In genomic region chr3:47803478-47804025, GRCh38 we compare ENCODE assay signal across 8 cellular contexts. TPM values are rescaled to one million over a fixed set of nuclear protein-coding genes. Genes with fewer than 3 reads are reported as not detected.
DNase-seq lines count a peak whose midpoint lies in the region; ATAC-seq and TF ChIP-seq lines count a peak whose summit lies in the region.

No MANE protein-coding gene starts in this region.

- ATAC-seq in activated B cell treated with CpG ODN at 0.5 μM for 24 hours (ENCODE audit: low read depth) (no peak), HG02588 (IDR thresholded peaks at IDR 0.05; ENCODE audit: unreplicated experiment) (no peak), HG02623 (IDR thresholded peaks at IDR 0.05; ENCODE audit: unreplicated experiment) (no peak)
- ATAC-seq in stimulated activated naive CD8-positive, alpha-beta T cell treated with anti-CD3 and anti-CD28 coated beads, Interleukin-15, amount 100 ng/mL, for 72 hours = no peak

- CTCF ChIA-PET in activated B cell treated with CpG ODN at 0.5 μM for 24 hours (lab: Charles Lee) = no interaction called here

- peaks cover 18% of the 10 kb centered on the region for H3K4me1 Mint-ChIP-seq in activated naive CD4-positive, alpha-beta T cell treated with anti-CD3 and anti-CD28 coated beads, Interleukin-2, amount 50 U/mL, for 24 hours
- H3K4me1 Mint-ChIP-seq in activated B cell treated with CpG ODN at 0.5 μM for 24 hours = peaks cover 20% of the 10 kb centered on the region
- peaks cover 24% of the 10 kb centered on the region for H3K4me1 Mint-ChIP-seq in stimulated activated naive CD8-positive, alpha-beta T cell treated with anti-CD3 and anti-CD28 coated beads, Interleukin-15, amount 100 ng/mL, for 72 hours

- no peaks in the 10 kb centered on the region for H3K27me3 ChIP-seq in iPS DF 6.9 (ENCODE audit: control insufficient read depth, insufficient read depth, low read length)

- WGBS in iPS DF 6.9 (ENCODE audit: insufficient coverage, insufficient read length) = no CpG with 5 or more reads among the region's 20 CpGs

- peak overlapping the region; percentile 92 for H3K27ac Mint-ChIP-seq in activated naive CD4-positive, alpha-beta T cell treated with anti-CD3 and anti-CD28 coated beads, Interleukin-2, amount 50 U/mL, for 24 hours
- H3K27ac Mint-ChIP-seq in activated B cell treated with CpG ODN at 0.5 μM for 24 hours = peak overlapping the region; percentile 92
- peak overlapping the region; percentile 97 for H3K27ac Mint-ChIP-seq in stimulated activated naive CD8-positive, alpha-beta T cell treated with anti-CD3 and anti-CD28 coated beads, Interleukin-15, amount 100 ng/mL, for 72 hours

- no peaks in the 10 kb centered on the region for H3K4me1 ChIP-seq in iPS DF 6.9 (ENCODE audit: control insufficient read depth, insufficient read depth, low read length)

- intact Hi-C loops in activated B cell treated with CpG ODN at 0.5 μM for 24 hours (cut with micrococcal nuclease) = loop anchor here (1.0 kb wide), 5 partner anchors 14 to 290 kb away; partner anchors contain the start of genes ELP6 and SMARCC1

- H3K36me3 ChIP-seq in iPS DF 6.9 (ENCODE audit: control insufficient read depth, insufficient read depth, low read length) = 0 out of 2 replicates have a peak, but pooled peaks cover 4% of the 10 kb centered on the region

- no peak overlapping the region for H3K27ac ChIP-seq in iPS DF 6.9 (ENCODE audit: low read length)

- DNase-seq in activated naive CD4-positive, alpha-beta T cell treated with Interleukin-2 at 50 U/mL for 16 hours = no peak
- no peak for DNase-seq in activated B cell treated with CpG ODN at 0.5 μM for 24 hours
- no peak for DNase-seq in iPS DF 6.9 (ENCODE audit: low read depth, low spot score)
- no peak for DNase-seq in stimulated activated naive CD8-positive, alpha-beta T cell treated with anti-CD3 and anti-CD28 coated beads, Interleukin-15, amount 100 ng/mL, for 72 hours
- DNase-seq in occipital lobe (lab: John Stamatoyannopoulos, UW) = no peak

- H3K9me3 ChIP-seq in iPS DF 6.9 (ENCODE audit: control insufficient read depth, insufficient read depth, low read length) = no peaks in the 10 kb centered on the region

- peak overlapping the region; percentile 89 for H3K4me3 ChIP-seq in iPS DF 6.9 (ENCODE audit: low read length)

- H3K9me3 Mint-ChIP-seq in activated naive CD4-positive, alpha-beta T cell treated with anti-CD3 and anti-CD28 coated beads, Interleukin-2, amount 50 U/mL, for 24 hours = no peaks in the 10 kb centered on the region
- H3K9me3 Mint-ChIP-seq in activated B cell treated with CpG ODN at 0.5 μM for 24 hours = no peaks in the 10 kb centered on the region
- no peaks in the 10 kb centered on the region for H3K9me3 Mint-ChIP-seq in stimulated activated naive CD8-positive, alpha-beta T cell treated with anti-CD3 and anti-CD28 coated beads, Interleukin-15, amount 100 ng/mL, for 72 hours

- POLR2A ChIA-PET in activated B cell treated with CpG ODN at 0.5 μM for 24 hours (lab: Charles Lee) = no interaction called here

- H3K27me3 Mint-ChIP-seq in activated naive CD4-positive, alpha-beta T cell treated with anti-CD3 and anti-CD28 coated beads, Interleukin-2, amount 50 U/mL, for 24 hours = no peaks in the 10 kb centered on the region
- no peaks in the 10 kb centered on the region for H3K27me3 Mint-ChIP-seq in activated B cell treated with CpG ODN at 0.5 μM for 24 hours
- no peaks in the 10 kb centered on the region for H3K27me3 Mint-ChIP-seq in stimulated activated naive CD8-positive, alpha-beta T cell treated with anti-CD3 and anti-CD28 coated beads, Interleukin-15, amount 100 ng/mL, for 72 hours

- no peaks in the 10 kb centered on the region for H3K36me3 Mint-ChIP-seq in activated naive CD4-positive, alpha-beta T cell treated with anti-CD3 and anti-CD28 coated beads, Interleukin-2, amount 50 U/mL, for 24 hours
- H3K36me3 Mint-ChIP-seq in activated B cell treated with CpG ODN at 0.5 μM for 24 hours (ENCODE audit: low read depth) = peaks cover 13% of the 10 kb centered on the region

- TF ChIP-seq CTCF in activated B cell treated with CpG ODN at 0.5 μM for 24 hours (IDR thresholded peaks at IDR 0.05) = no peak

- H3K4me3 Mint-ChIP-seq in activated naive CD4-positive, alpha-beta T cell treated with anti-CD3 and anti-CD28 coated beads, Interleukin-2, amount 50 U/mL, for 24 hours = peak overlapping the region; percentile 96
- H3K4me3 Mint-ChIP-seq in activated B cell treated with CpG ODN at 0.5 μM for 24 hours = peak overlapping the region; percentile 93
- H3K4me3 Mint-ChIP-seq in stimulated activated naive CD8-positive, alpha-beta T cell treated with anti-CD3 and anti-CD28 coated beads, Interleukin-15, amount 100 ng/mL, for 72 hours = peak overlapping the region; percentile 90 to 99

RNA-seq across cellular contexts. Expression of gene DHX30, which starts 0.6 kb away (rescaled TPM):
- total RNA-seq in activated B cell treated with CpG ODN at 0.5 μM for 24 hours (71.3 and 77.4 TPM in 2 replicates), occipital lobe (69.1 TPM)

RNA-seq across cellular contexts. Expression of gene SMARCC1, which starts 21.9 kb away (rescaled TPM):
- 136 and 144 TPM in 2 replicates for total RNA-seq in activated B cell treated with CpG ODN at 0.5 μM for 24 hours
- 104 TPM for total RNA-seq in occipital lobe
